Comparison of ENCODE assay signal across 10 cellular contexts in genomic region chr7:43454936-43455518, GRCh38.
DNase-seq lines count a peak whose midpoint lies in the region; ATAC-seq and TF ChIP-seq lines count a peak whose summit lies in the region.
"Had no signal": no experiment of that assay in that cellular context is flagged by ENCODE, and none has a peak within 500 bp of the region (broad histone marks: within the 10 kb centered on the region; RNA-seq: fewer than 3 reads in every experiment).

No MANE protein-coding gene starts in this region.

- H3K4me3 ChIP-seq in stomach = no peak overlapping the region
- H3K4me3 ChIP-seq: SJCRH30 had no signal

- TF ChIP-seq POLR2A in stomach (IDR thresholded peaks at IDR 0.05) = no peak

- no peaks in the 10 kb centered on the region for H3K27me3 ChIP-seq in CD4-positive, alpha-beta T cell (ENCODE audit: control insufficient read depth, insufficient read depth, low read length)
- peaks cover 0 to 3% (median 0%) of the 10 kb centered on the region in 3 donors for H3K27me3 ChIP-seq in stomach
- H3K27me3 ChIP-seq: SJCRH30 had no signal

- no peak overlapping the region for H3K27ac Mint-ChIP-seq in CD4-positive, alpha-beta T cell

- no peaks in the 10 kb centered on the region for H3K36me3 ChIP-seq in stomach
- H3K36me3 ChIP-seq: SJCRH30 had no signal

- H3K9me3 Mint-ChIP-seq in CD4-positive, alpha-beta T cell = no peaks in the 10 kb centered on the region
- H3K9me3 Mint-ChIP-seq: naive thymus-derived CD8-positive, alpha-beta T cell had no signal

- H3K4me3 Mint-ChIP-seq in CD4-positive, alpha-beta T cell = no peak overlapping the region
- H3K4me3 Mint-ChIP-seq: naive thymus-derived CD8-positive, alpha-beta T cell had no signal

- H3K27me3 Mint-ChIP-seq in CD4-positive, alpha-beta T cell = peaks cover 11% of the 10 kb centered on the region

- no peak for DNase-seq in CD4-positive, alpha-beta T cell
- DNase-seq in SKM-1 treated with dmso at 0.1 percent for 144 hours (lab: John Stamatoyannopoulos, UW; ENCODE audit: unreplicated experiment) (peak; percentile 2), germinal center (ENCODE audit: low spot score) (peak; percentile 44), stomach (no peak), NCI-H2029 treated with DMSO at 0.1 percent for 48 hours (lab: John Stamatoyannopoulos, UW) (no peak)
- DNase-seq in stimulated activated CD4-positive, alpha-beta T cell treated with anti-CD3 and anti-CD28 coated beads, Interleukin-12 subunit alpha, Interleukin-12 subunit beta, amount 100 ng/mL, for 4 hours = no peak

- ATAC-seq in CD4-positive, alpha-beta T cell (ENCODE audit: poor library complexity) = no peak
- ATAC-seq in GM18907 (IDR thresholded peaks at IDR 0.05; ENCODE audit: unreplicated experiment) (peak; percentile 86), HG03571 (IDR thresholded peaks at IDR 0.05; ENCODE audit: unreplicated experiment) (peak; percentile 84)
- ATAC-seq: naive thymus-derived CD8-positive, alpha-beta T cell had no signal

- CTCF ChIA-PET in CD4-positive, alpha-beta T cell (lab: Charles Lee) = interaction anchor here (1.5 to 1.6 kb wide), 2 partner anchors 82 to 127 kb away, joined by 3 to 5 read pairs; no protein-coding TSS in a partner anchor

- WGBS in stomach, 5 donors = 20 to 31% (median 24%) methylated on average over 8 of the region's 8 CpGs

- H3K4me1 ChIP-seq in stomach = no peaks in the 10 kb centered on the region
- H3K4me1 ChIP-seq: SJCRH30 had no signal

- no peaks in the 10 kb centered on the region for H3K9me3 ChIP-seq in CD4-positive, alpha-beta T cell (ENCODE audit: control insufficient read depth, low read length)
- no peaks in the 10 kb centered on the region for H3K9me3 ChIP-seq in stomach
- H3K9me3 ChIP-seq: SJCRH30 had no signal

- H3K36me3 Mint-ChIP-seq in CD4-positive, alpha-beta T cell (ENCODE audit: low read depth) = no peaks in the 10 kb centered on the region
- H3K36me3 Mint-ChIP-seq: naive thymus-derived CD8-positive, alpha-beta T cell had no signal

- intact Hi-C loops in CD4-positive, alpha-beta T cell (cut with DNase I, micrococcal nuclease) = loop anchor here in 1 of 2 experiments (10.0 kb wide), 1 partner anchor 260 kb away; no protein-coding TSS in a partner anchor
- intact Hi-C loops in stomach (cut with DNase I; ENCODE audit: low total_unique reads) = no loop called here

- H3K4me1 Mint-ChIP-seq in CD4-positive, alpha-beta T cell (ENCODE audit: low read depth) = no peaks in the 10 kb centered on the region

- no peak overlapping the region for H3K27ac ChIP-seq in CD4-positive, alpha-beta T cell (ENCODE audit: low read depth, low read length)
- no peak overlapping the region for H3K27ac ChIP-seq in stomach
- H3K27ac ChIP-seq: SJCRH30 had no signal

- POLR2A ChIA-PET in CD4-positive, alpha-beta T cell (lab: Charles Lee) = no interaction called here

- peak; percentile 24 for TF ChIP-seq CTCF in CD4-positive, alpha-beta T cell (IDR thresholded peaks at IDR 0.05)
- TF ChIP-seq CTCF in stomach (IDR thresholded peaks at IDR 0.05) = peak in 4 of 7 experiments; percentile 7 to 22 (median 18)

- no peak for TF ChIP-seq EP300 in stomach (IDR thresholded peaks at IDR 0.05)

Comparison
In these comparisons a context has a peak if more than half of its experiments do, and no peak if none do; other contexts are left out.
1. DNase-seq: peak in SKM-1 treated with dmso at 0.1 percent for 144 hours (single experiment) and germinal center (single experiment); none in CD4-positive, alpha-beta T cell (0 of 10), stomach (single experiment), NCI-H2029 treated with DMSO at 0.1 percent for 48 hours (single experiment) and stimulated activated CD4-positive, alpha-beta T cell treated with anti-CD3 and anti-CD28 coated beads, Interleukin-12 subunit alpha, Interleukin-12 subunit beta, amount 100 ng/mL, for 4 hours (single experiment).